In the genomic region with DNA sequence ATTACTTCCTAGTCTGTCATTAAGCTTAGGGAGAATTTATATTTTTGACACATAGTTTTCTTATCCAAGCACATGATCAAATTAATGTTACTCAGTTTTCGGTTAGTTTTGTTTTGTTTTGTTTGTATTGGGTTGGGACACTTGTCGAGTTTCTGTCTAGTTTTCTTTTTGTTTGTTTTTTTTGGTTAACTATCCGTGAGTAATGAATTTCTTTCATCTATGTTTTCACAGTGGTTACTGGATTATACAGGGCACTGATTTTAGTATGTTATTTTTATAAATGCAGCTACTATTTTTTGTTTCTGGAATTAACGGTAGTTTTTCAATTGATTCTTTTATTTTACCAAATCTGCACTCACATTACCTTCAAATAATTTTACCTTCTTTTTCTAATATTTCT, we compare ENCODE assay signal across 19 cellular contexts. TPM values are rescaled to one million over a fixed set of nuclear protein-coding genes. Genes with fewer than 3 reads are reported as not detected.
DNase-seq lines count a peak whose midpoint lies in the region; ATAC-seq, FAIRE-seq and TF ChIP-seq lines count a peak whose summit lies in the region.
"Had no signal": no experiment of that assay in that cellular context is flagged by ENCODE, and none has a peak within 500 bp of the region (broad histone marks: within the 10 kb centered on the region; RNA-seq: fewer than 3 reads in every experiment).

No MANE protein-coding gene starts in this region.

- no peaks in the 10 kb centered on the region for H3K9me3 Mint-ChIP-seq in Calu3 (ENCODE audit: low read depth, unreplicated experiment)

- BruUV-seq in HepG2 (replicated peaks; lab: Mats Ljungman, UMichigan) (no TSS peak), Calu3 (replicated peaks; lab: Mats Ljungman, UMichigan) (no TSS peak)

- no peaks in the 10 kb centered on the region for H3K4me1 ChIP-seq in HepG2 (ENCODE audit: insufficient read depth, low read length)
- no peaks in the 10 kb centered on the region for H3K4me1 ChIP-seq in right lobe of liver
- no peaks in the 10 kb centered on the region for H3K4me1 ChIP-seq in mononuclear cell (ENCODE audit: insufficient read depth, low read length)
- H3K4me1 ChIP-seq: Caco-2, HAP-1 had no signal

- no peaks in the 10 kb centered on the region for H3K4me1 Mint-ChIP-seq in Calu3 (ENCODE audit: low read depth, unreplicated experiment)

- H2AFZ ChIP-seq in HepG2 (ENCODE audit: low read length): no peak overlapping the region

- H3K27ac ChIP-seq in HepG2 (ENCODE audit: extremely low read length, insufficient read depth, low read length): no peak overlapping the region
- no peak overlapping the region for H3K27ac ChIP-seq in right lobe of liver
- H3K27ac ChIP-seq: C4-2B had no signal

- H3K4me3 Mint-ChIP-seq in Calu3 (ENCODE audit: low read depth, unreplicated experiment): no peak overlapping the region

- H4K20me1 ChIP-seq in HepG2 (ENCODE audit: insufficient read depth, low read length): no peaks in the 10 kb centered on the region

- no peak overlapping the region for H3K27ac Mint-ChIP-seq in Calu3 (ENCODE audit: unreplicated experiment)

- ATAC-seq in HepG2 (no peak), right lobe of liver (no peak)
- ATAC-seq: GM12878, K562 had no signal

- TF ChIP-seq CTCF in HepG2 (CRISPR knock-in tag; IDR thresholded peaks at IDR 0.05) (no peak), right lobe of liver (IDR thresholded peaks at IDR 0.05) (no peak), Calu3 (IDR thresholded peaks at IDR 0.05; ENCODE audit: unreplicated experiment) (no peak)

- no peak for TF ChIP-seq POLR2A in HepG2 (IDR thresholded peaks at IDR 0.05; ENCODE audit: insufficient read depth in 1 of 2, low read depth in 2 of 2, low read length in 2 of 2)
- TF ChIP-seq POLR2A in right lobe of liver (IDR thresholded peaks at IDR 0.05): no peak

- no peak for TF ChIP-seq RAD21 in HepG2 (CRISPR knock-in tag; IDR thresholded peaks at IDR 0.05)

- intact Hi-C loops in HepG2 (cut with micrococcal nuclease; ENCODE audit: unreplicated experiment): no loop called here
- intact Hi-C loops in right lobe of liver (cut with DNase I): no loop called here
- intact Hi-C loops in Calu3 (cut with micrococcal nuclease; ENCODE audit: unreplicated experiment): no loop called here

- no peak for DNase-seq in HepG2 (ENCODE audit: low spot score)
- DNase-seq in right lobe of liver: no peak
- no peak for DNase-seq in MG63
- no peak for DNase-seq in NCI-H1092 (lab: John Stamatoyannopoulos, UW)
- DNase-seq in Calu3: no peak
- no peak for DNase-seq in NCI-H2081 (lab: John Stamatoyannopoulos, UW)
- DNase-seq: Caco-2, DMS79, NCI-H1048, NCI-H2227 treated with DMSO at 0.1 percent for 48 hours, NCI-H524 treated with DMSO at 0.1 percent for 48 hours, Right ventricle myocardium superior, SK-N-SH had no signal

- TF ChIP-seq EP300 in HepG2 (IDR thresholded peaks at IDR 0.05; ENCODE audit: low read depth in 2 of 2, low read length in 2 of 2) (no peak), HepG2 (CRISPR knock-in tag; IDR thresholded peaks at IDR 0.05; ENCODE audit: borderline replicate concordance) (no peak)

- no peak overlapping the region for H3K4me2 ChIP-seq in HepG2 (ENCODE audit: low read depth, low read length)
- H3K4me2 ChIP-seq: SK-N-SH had no signal

- H3K27me3 ChIP-seq in HepG2 (ENCODE audit: control insufficient read depth in 1 of 2, insufficient read depth in 2 of 2, low read length in 2 of 2) (no peaks in the 10 kb centered on the region; a peak in 1 of 5 replicates), right lobe of liver (no peaks in the 10 kb centered on the region), MG63 (no peaks in the 10 kb centered on the region), mononuclear cell (ENCODE audit: insufficient read depth, low read length) (no peaks in the 10 kb centered on the region)

- POLR2A ChIA-PET in HepG2 (lab: Yijun Ruan, JAX): no interaction called here

- H3K36me3 Mint-ChIP-seq in Calu3 (ENCODE audit: insufficient read depth, unreplicated experiment): no peaks in the 10 kb centered on the region

- no peaks in the 10 kb centered on the region for H3K9me3 ChIP-seq in HepG2 (ENCODE audit: low read length)
- H3K9me3 ChIP-seq in right lobe of liver: no peaks in the 10 kb centered on the region
- H3K9me3 ChIP-seq in MG63: no peaks in the 10 kb centered on the region
- no peaks in the 10 kb centered on the region for H3K9me3 ChIP-seq in mononuclear cell (ENCODE audit: low read depth, low read length)
- H3K9me3 ChIP-seq: Caco-2, HAP-1, SK-N-SH had no signal

- H3K27me3 Mint-ChIP-seq in Calu3 (ENCODE audit: unreplicated experiment): no peaks in the 10 kb centered on the region

- 2% methylated on average over 4 of the region's 4 CpGs for WGBS in HepG2 (ENCODE audit: low lambda C conversion rate)
- 76% methylated on average over 4 of the region's 4 CpGs for WGBS in right lobe of liver (ENCODE audit: insufficient coverage, low coverage, low lambda C conversion rate, missing lambda C conversion rate)

- H3K36me3 ChIP-seq in HepG2 (replicated peaks in 1 of 2; ENCODE audit: control insufficient read depth in 1 of 2, insufficient read depth in 2 of 2, low read length in 2 of 2) (no peaks in the 10 kb centered on the region), right lobe of liver (no peaks in the 10 kb centered on the region), MG63 (no peaks in the 10 kb centered on the region)
- H3K36me3 ChIP-seq: HAP-1 had no signal

- H3K4me3 ChIP-seq in HepG2 (replicated peaks in 1 of 3; ENCODE audit: insufficient read depth in 1 of 3, low read depth in 2 of 3, low read length in 3 of 3) (no peak overlapping the region), right lobe of liver (no peak overlapping the region), MG63 (peak overlapping the region; percentile 24), mononuclear cell (ENCODE audit: low read length) (peak overlapping the region; percentile 27)
- H3K4me3 ChIP-seq: GM12878, HAP-1, K562 had no signal

- H3K79me2 ChIP-seq in HepG2 (ENCODE audit: insufficient read depth, low read length): no peaks in the 10 kb centered on the region

- FAIRE-seq in HepG2 (lab: Jason Lieb, UNC): no peak
- FAIRE-seq: GM12878, K562, RCC 7860 had no signal

- H3K9ac ChIP-seq in HepG2 (ENCODE audit: insufficient read depth, low read depth, low read length): no peak overlapping the region
- H3K9ac ChIP-seq: SK-N-SH had no signal

- in situ Hi-C loops in HepG2 (cut with HindIII; ENCODE audit: extremely low pct_ligation_motif_present, low pct_unique_long_range_greater_than_20kb): no loop called here

- CTCF ChIA-PET in HepG2 (lab: Yijun Ruan, JAX; ENCODE audit: low intra/inter-chr PET ratio, low total read pairs): no interaction called here
- CTCF ChIA-PET in Calu3 (lab: Charles Lee): no interaction called here

RNA-seq across cellular contexts. Expression of a gene that starts 2.7 kb away (rescaled TPM):
- total RNA-seq in HepG2 (2016; rRNA removed; fragmentation: Illumina TruSeq; extraction: Trizol) (not detected in 2 replicates), right lobe of liver (1 to 10 TPM in 2 of 6 experiments, under 1 TPM in 2, not detected in 2; 0.65 to 1.4 (median 0.90) TPM), mononuclear cell (27.0 TPM), Calu3 (2022) (0.32 TPM in 1 of 2 replicates, not detected in the other)
- total RNA-seq in HepG2 (2016; cell fraction: cytosol; rRNA removed; fragmentation: Illumina TruSeq; extraction: Trizol; ENCODE audit: low read depth): not detected in 2 replicates
- not detected in 2 replicates for total RNA-seq in HepG2 (2016; cell fraction: insoluble cytoplasmic fraction; rRNA removed; fragmentation: Illumina TruSeq; extraction: Trizol)
- not detected in 2 replicates for total RNA-seq in HepG2 (2016; cell fraction: membrane; rRNA removed; fragmentation: Illumina TruSeq; extraction: Trizol)
- not detected in 2 replicates for total RNA-seq in HepG2 (2016; cell fraction: nucleus; rRNA removed; fragmentation: Illumina TruSeq; extraction: Trizol)
- not detected in 2 replicates for polyA plus RNA-seq in HepG2 (2011; rRNA removed)
- polyA plus RNA-seq in HepG2 (2011; cell fraction: cytosol; rRNA removed): not detected in 2 replicates
- not detected in 2 replicates for polyA plus RNA-seq in HepG2 (2011; cell fraction: nucleus; rRNA removed)
- not detected in 2 replicates for polyA plus RNA-seq in HepG2 (2012)
- polyA plus RNA-seq in HepG2 (2016; cell fraction: cytosol; fragmentation: Illumina TruSeq; extraction: Trizol; ENCODE audit: low read depth): not detected in 2 replicates
- not detected in 2 replicates for polyA plus RNA-seq in HepG2 (2016; cell fraction: insoluble cytoplasmic fraction; fragmentation: Illumina TruSeq; extraction: Trizol; ENCODE audit: low read depth)
- not detected in 2 replicates for polyA plus RNA-seq in HepG2 (2016; cell fraction: membrane; fragmentation: Illumina TruSeq; extraction: Trizol; ENCODE audit: low read depth)
- not detected in 2 replicates for polyA plus RNA-seq in HepG2 (2016; cell fraction: nucleus; fragmentation: Illumina TruSeq; extraction: Trizol; ENCODE audit: insufficient read depth, low read depth)
- polyA minus RNA-seq in HepG2 (2011; rRNA and poly(A)+ RNA removed; ENCODE audit: low replicate concordance): not detected in 2 replicates
- not detected in 2 replicates for polyA minus RNA-seq in HepG2 (2011; cell fraction: cytosol; rRNA and poly(A)+ RNA removed)
- not detected in 2 replicates for polyA minus RNA-seq in HepG2 (2011; cell fraction: nucleus; rRNA and poly(A)+ RNA removed)
- 1.8 TPM in 1 of 2 replicates, not detected in the other for total RNA-seq in MG63 (2014; rRNA removed; shearing (Covaris generic); ENCODE audit: low replicate concordance)
- total RNA-seq: Caco-2 had no signal
- polyA plus RNA-seq: SK-N-SH had no signal

RNA-seq across cellular contexts. Expression of a gene that starts 39.2 kb away (rescaled TPM):
- total RNA-seq in HepG2 (2016; rRNA removed; fragmentation: Illumina TruSeq; extraction: Trizol) (not detected in 2 replicates), right lobe of liver (10 to 100 TPM in 1 of 6 experiments, 1 to 10 TPM in 5; 1.4 to 11.1 (median 4.9) TPM), mononuclear cell (248 TPM), Calu3 (2022) (0.51 TPM in 1 of 2 replicates, not detected in the other)
- not detected in 2 replicates for total RNA-seq in HepG2 (2016; cell fraction: cytosol; rRNA removed; fragmentation: Illumina TruSeq; extraction: Trizol; ENCODE audit: low read depth)
- not detected in 2 replicates for total RNA-seq in HepG2 (2016; cell fraction: insoluble cytoplasmic fraction; rRNA removed; fragmentation: Illumina TruSeq; extraction: Trizol)
- total RNA-seq in HepG2 (2016; cell fraction: membrane; rRNA removed; fragmentation: Illumina TruSeq; extraction: Trizol): not detected in 2 replicates
- not detected in 2 replicates for total RNA-seq in HepG2 (2016; cell fraction: nucleus; rRNA removed; fragmentation: Illumina TruSeq; extraction: Trizol)
- polyA plus RNA-seq in HepG2 (2011; rRNA removed): not detected in 2 replicates
- polyA plus RNA-seq in HepG2 (2011; cell fraction: cytosol; rRNA removed): not detected in 2 replicates
- polyA plus RNA-seq in HepG2 (2011; cell fraction: nucleus; rRNA removed): not detected in 2 replicates
- not detected in 2 replicates for polyA plus RNA-seq in HepG2 (2012)
- not detected in 2 replicates for polyA plus RNA-seq in HepG2 (2016; cell fraction: cytosol; fragmentation: Illumina TruSeq; extraction: Trizol; ENCODE audit: low read depth)
- polyA plus RNA-seq in HepG2 (2016; cell fraction: insoluble cytoplasmic fraction; fragmentation: Illumina TruSeq; extraction: Trizol; ENCODE audit: low read depth): not detected in 2 replicates
- not detected in 2 replicates for polyA plus RNA-seq in HepG2 (2016; cell fraction: membrane; fragmentation: Illumina TruSeq; extraction: Trizol; ENCODE audit: low read depth)
- not detected in 2 replicates for polyA plus RNA-seq in HepG2 (2016; cell fraction: nucleus; fragmentation: Illumina TruSeq; extraction: Trizol; ENCODE audit: insufficient read depth, low read depth)
- 0.80 TPM in 1 of 2 replicates, not detected in the other for polyA minus RNA-seq in HepG2 (2011; rRNA and poly(A)+ RNA removed; ENCODE audit: low replicate concordance)
- not detected in 2 replicates for polyA minus RNA-seq in HepG2 (2011; cell fraction: cytosol; rRNA and poly(A)+ RNA removed)
- polyA minus RNA-seq in HepG2 (2011; cell fraction: nucleus; rRNA and poly(A)+ RNA removed): not detected in 2 replicates
- total RNA-seq in MG63 (2014; rRNA removed; shearing (Covaris generic); ENCODE audit: low replicate concordance): 14.3 and 27.2 TPM in 2 replicates
- total RNA-seq: Caco-2 had no signal
- polyA plus RNA-seq: SK-N-SH had no signal

RNA-seq across cellular contexts. Expression of a gene that starts 51.3 kb away (rescaled TPM):
- not detected in 2 replicates for total RNA-seq in HepG2 (2016; rRNA removed; fragmentation: Illumina TruSeq; extraction: Trizol)
- not detected in 2 replicates for total RNA-seq in HepG2 (2016; cell fraction: cytosol; rRNA removed; fragmentation: Illumina TruSeq; extraction: Trizol; ENCODE audit: low read depth)
- total RNA-seq in HepG2 (2016; cell fraction: insoluble cytoplasmic fraction; rRNA removed; fragmentation: Illumina TruSeq; extraction: Trizol): not detected in 2 replicates
- not detected in 2 replicates for total RNA-seq in HepG2 (2016; cell fraction: membrane; rRNA removed; fragmentation: Illumina TruSeq; extraction: Trizol)
- total RNA-seq in HepG2 (2016; cell fraction: nucleus; rRNA removed; fragmentation: Illumina TruSeq; extraction: Trizol): not detected in 2 replicates
- not detected in 2 replicates for polyA plus RNA-seq in HepG2 (2011; rRNA removed)
- not detected in 2 replicates for polyA plus RNA-seq in HepG2 (2011; cell fraction: cytosol; rRNA removed)
- not detected in 2 replicates for polyA plus RNA-seq in HepG2 (2011; cell fraction: nucleus; rRNA removed)
- polyA plus RNA-seq in HepG2 (2012): not detected in 2 replicates
- not detected in 2 replicates for polyA plus RNA-seq in HepG2 (2016; cell fraction: cytosol; fragmentation: Illumina TruSeq; extraction: Trizol; ENCODE audit: low read depth)
- not detected in 2 replicates for polyA plus RNA-seq in HepG2 (2016; cell fraction: insoluble cytoplasmic fraction; fragmentation: Illumina TruSeq; extraction: Trizol; ENCODE audit: low read depth)
- polyA plus RNA-seq in HepG2 (2016; cell fraction: membrane; fragmentation: Illumina TruSeq; extraction: Trizol; ENCODE audit: low read depth): not detected in 2 replicates
- not detected in 2 replicates for polyA plus RNA-seq in HepG2 (2016; cell fraction: nucleus; fragmentation: Illumina TruSeq; extraction: Trizol; ENCODE audit: insufficient read depth, low read depth)
- not detected in 2 replicates for polyA minus RNA-seq in HepG2 (2011; rRNA and poly(A)+ RNA removed; ENCODE audit: low replicate concordance)
- polyA minus RNA-seq in HepG2 (2011; cell fraction: cytosol; rRNA and poly(A)+ RNA removed): not detected in 2 replicates
- polyA minus RNA-seq in HepG2 (2011; cell fraction: nucleus; rRNA and poly(A)+ RNA removed): not detected in 2 replicates
- not detected for total RNA-seq in right lobe of liver
- total RNA-seq in MG63 (2014; rRNA removed; shearing (Covaris generic); ENCODE audit: low replicate concordance): not detected in 2 replicates
- not detected for total RNA-seq in mononuclear cell
- total RNA-seq in Calu3 (2022): not detected in 2 replicates
- total RNA-seq: Caco-2, GM12878, K562, Right ventricle myocardium superior had no signal
- polyA plus RNA-seq: K562, SK-N-SH had no signal

Comparison
In these comparisons a context has a peak if more than half of its experiments do, and no peak if none do; other contexts are left out.
1. H3K4me3 ChIP-seq: peak in MG63 (single experiment) and mononuclear cell (single experiment); none in HepG2 (0 of 3) and right lobe of liver (0 of 3).